In genomic region chr1:24501371-24502167, GRCh38 we compare ENCODE assay signal across 1 cellular context.
A peak's percentile ranks its signal among the peaks of the same experiment; 100 is the strongest.
TF ChIP-seq lines count a peak whose summit lies in the region.

No MANE protein-coding gene starts in this region.

TF ChIP-seq in HepG2, 621 proteins besides CTCF, POLR2A, EP300 and RAD21 (continues in another document):
- TF ChIP-seq, protein P1, sequence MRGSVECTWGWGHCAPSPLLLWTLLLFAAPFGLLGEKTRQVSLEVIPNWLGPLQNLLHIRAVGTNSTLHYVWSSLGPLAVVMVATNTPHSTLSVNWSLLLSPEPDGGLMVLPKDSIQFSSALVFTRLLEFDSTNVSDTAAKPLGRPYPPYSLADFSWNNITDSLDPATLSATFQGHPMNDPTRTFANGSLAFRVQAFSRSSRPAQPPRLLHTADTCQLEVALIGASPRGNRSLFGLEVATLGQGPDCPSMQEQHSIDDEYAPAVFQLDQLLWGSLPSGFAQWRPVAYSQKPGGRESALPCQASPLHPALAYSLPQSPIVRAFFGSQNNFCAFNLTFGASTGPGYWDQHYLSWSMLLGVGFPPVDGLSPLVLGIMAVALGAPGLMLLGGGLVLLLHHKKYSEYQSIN (CRISPR knock-in tag; IDR thresholded peaks at IDR 0.05; ENCODE audit: borderline replicate concordance) = no peak
- TF ChIP-seq NONO (IDR thresholded peaks at IDR 0.05) (no peak), NONO (CRISPR knock-in tag; conservative IDR thresholded peaks at IDR 0.05) (0 out of 2 replicates have a peak, but pooled peaks have one; percentile 8), ZNF850 (CRISPR knock-in tag; conservative IDR thresholded peaks at IDR 0.05) (no peak), ZNF558 (CRISPR knock-in tag; IDR thresholded peaks at IDR 0.05; ENCODE audit: borderline replicate concordance) (no peak), HOXA3 (CRISPR knock-in tag; IDR thresholded peaks at IDR 0.05) (0 out of 2 replicates have a peak, but pooled peaks have one; percentile 7), GLI4 (CRISPR knock-in tag; IDR thresholded peaks at IDR 0.05; ENCODE audit: borderline replicate concordance) (no peak), ZNF816 (CRISPR knock-in tag; IDR thresholded peaks at IDR 0.05; ENCODE audit: borderline replicate concordance) (no peak), ELF4 (CRISPR knock-in tag; IDR thresholded peaks at IDR 0.05; ENCODE audit: borderline replicate concordance) (peak; percentile 13; the same call in 1 of the 2 replicates), ZSCAN21 (CRISPR knock-in tag; IDR thresholded peaks at IDR 0.05; ENCODE audit: borderline replicate concordance) (no peak), HDAC2 (CRISPR knock-in tag; IDR thresholded peaks at IDR 0.05) (0 out of 2 replicates have a peak, but pooled peaks have one; percentile 9), ZNF296 (CRISPR knock-in tag; conservative IDR thresholded peaks at IDR 0.05) (no peak), DR1 (CRISPR knock-in tag; IDR thresholded peaks at IDR 0.05) (no peak), PHF20 (CRISPR knock-in tag; IDR thresholded peaks at IDR 0.05) (0 out of 2 replicates have a peak, but pooled peaks have one; percentile 36), MTERF4 (CRISPR knock-in tag; IDR thresholded peaks at IDR 0.05) (no peak), ZNF121 (CRISPR knock-in tag; IDR thresholded peaks at IDR 0.05) (peak; percentile 97), ELF1 (CRISPR knock-in tag; IDR thresholded peaks at IDR 0.05) (peak; percentile 52; the same call in 1 of the 2 replicates), ZMYM2 (CRISPR knock-in tag; IDR thresholded peaks at IDR 0.05) (peak; percentile 57; the same call in 1 of the 2 replicates), ZNF484 (CRISPR knock-in tag; IDR thresholded peaks at IDR 0.05; ENCODE audit: borderline replicate concordance, low read depth) (no peak), ZFP1 (CRISPR knock-in tag; IDR thresholded peaks at IDR 0.05) (no peak), MAZ (IDR thresholded peaks at IDR 0.05; ENCODE audit: borderline replicate concordance, low read depth, low read length) (no peak), MAZ (CRISPR knock-in tag; IDR thresholded peaks at IDR 0.05; ENCODE audit: low read depth) (0 out of 2 replicates have a peak, but pooled peaks have one; percentile 8), ZNF318 (CRISPR knock-in tag; IDR thresholded peaks at IDR 0.05) (no peak), ZNF530 (CRISPR knock-in tag; IDR thresholded peaks at IDR 0.05; ENCODE audit: low read depth) (no peak), BCL6 (CRISPR knock-in tag; IDR thresholded peaks at IDR 0.05) (no peak), ZEB1 (IDR thresholded peaks at IDR 0.05; ENCODE audit: insufficient replicate concordance, low read depth) (no peak), ZUFSP (CRISPR knock-in tag; IDR thresholded peaks at IDR 0.05; ENCODE audit: borderline replicate concordance) (no peak), IRF9 (CRISPR knock-in tag; IDR thresholded peaks at IDR 0.05; ENCODE audit: borderline replicate concordance) (no peak), ZNF674 (CRISPR knock-in tag; IDR thresholded peaks at IDR 0.05; ENCODE audit: low read depth) (no peak)
- TF ChIP-seq, protein P2, sequence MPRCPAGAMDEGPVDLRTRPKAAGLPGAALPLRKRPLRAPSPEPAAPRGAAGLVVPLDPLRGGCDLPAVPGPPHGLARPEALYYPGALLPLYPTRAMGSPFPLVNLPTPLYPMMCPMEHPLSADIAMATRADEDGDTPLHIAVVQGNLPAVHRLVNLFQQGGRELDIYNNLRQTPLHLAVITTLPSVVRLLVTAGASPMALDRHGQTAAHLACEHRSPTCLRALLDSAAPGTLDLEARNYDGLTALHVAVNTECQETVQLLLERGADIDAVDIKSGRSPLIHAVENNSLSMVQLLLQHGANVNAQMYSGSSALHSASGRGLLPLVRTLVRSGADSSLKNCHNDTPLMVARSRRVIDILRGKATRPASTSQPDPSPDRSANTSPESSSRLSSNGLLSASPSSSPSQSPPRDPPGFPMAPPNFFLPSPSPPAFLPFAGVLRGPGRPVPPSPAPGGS (CRISPR knock-in tag; IDR thresholded peaks at IDR 0.05) = no peak
- TF ChIP-seq, protein P3, sequence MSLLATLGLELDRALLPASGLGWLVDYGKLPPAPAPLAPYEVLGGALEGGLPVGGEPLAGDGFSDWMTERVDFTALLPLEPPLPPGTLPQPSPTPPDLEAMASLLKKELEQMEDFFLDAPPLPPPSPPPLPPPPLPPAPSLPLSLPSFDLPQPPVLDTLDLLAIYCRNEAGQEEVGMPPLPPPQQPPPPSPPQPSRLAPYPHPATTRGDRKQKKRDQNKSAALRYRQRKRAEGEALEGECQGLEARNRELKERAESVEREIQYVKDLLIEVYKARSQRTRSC (CRISPR knock-in tag; IDR thresholded peaks at IDR 0.05; ENCODE audit: low read depth) = no peak
- TF ChIP-seq, protein P4, sequence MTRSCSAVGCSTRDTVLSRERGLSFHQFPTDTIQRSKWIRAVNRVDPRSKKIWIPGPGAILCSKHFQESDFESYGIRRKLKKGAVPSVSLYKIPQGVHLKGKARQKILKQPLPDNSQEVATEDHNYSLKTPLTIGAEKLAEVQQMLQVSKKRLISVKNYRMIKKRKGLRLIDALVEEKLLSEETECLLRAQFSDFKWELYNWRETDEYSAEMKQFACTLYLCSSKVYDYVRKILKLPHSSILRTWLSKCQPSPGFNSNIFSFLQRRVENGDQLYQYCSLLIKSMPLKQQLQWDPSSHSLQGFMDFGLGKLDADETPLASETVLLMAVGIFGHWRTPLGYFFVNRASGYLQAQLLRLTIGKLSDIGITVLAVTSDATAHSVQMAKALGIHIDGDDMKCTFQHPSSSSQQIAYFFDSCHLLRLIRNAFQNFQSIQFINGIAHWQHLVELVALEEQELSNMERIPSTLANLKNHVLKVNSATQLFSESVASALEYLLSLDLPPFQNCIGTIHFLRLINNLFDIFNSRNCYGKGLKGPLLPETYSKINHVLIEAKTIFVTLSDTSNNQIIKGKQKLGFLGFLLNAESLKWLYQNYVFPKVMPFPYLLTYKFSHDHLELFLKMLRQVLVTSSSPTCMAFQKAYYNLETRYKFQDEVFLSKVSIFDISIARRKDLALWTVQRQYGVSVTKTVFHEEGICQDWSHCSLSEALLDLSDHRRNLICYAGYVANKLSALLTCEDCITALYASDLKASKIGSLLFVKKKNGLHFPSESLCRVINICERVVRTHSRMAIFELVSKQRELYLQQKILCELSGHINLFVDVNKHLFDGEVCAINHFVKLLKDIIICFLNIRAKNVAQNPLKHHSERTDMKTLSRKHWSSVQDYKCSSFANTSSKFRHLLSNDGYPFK (CRISPR knock-in tag; IDR thresholded peaks at IDR 0.05; ENCODE audit: borderline replicate concordance) = 0 out of 2 replicates have a peak, but pooled peaks have one; percentile 12
- TF ChIP-seq, protein P5, sequence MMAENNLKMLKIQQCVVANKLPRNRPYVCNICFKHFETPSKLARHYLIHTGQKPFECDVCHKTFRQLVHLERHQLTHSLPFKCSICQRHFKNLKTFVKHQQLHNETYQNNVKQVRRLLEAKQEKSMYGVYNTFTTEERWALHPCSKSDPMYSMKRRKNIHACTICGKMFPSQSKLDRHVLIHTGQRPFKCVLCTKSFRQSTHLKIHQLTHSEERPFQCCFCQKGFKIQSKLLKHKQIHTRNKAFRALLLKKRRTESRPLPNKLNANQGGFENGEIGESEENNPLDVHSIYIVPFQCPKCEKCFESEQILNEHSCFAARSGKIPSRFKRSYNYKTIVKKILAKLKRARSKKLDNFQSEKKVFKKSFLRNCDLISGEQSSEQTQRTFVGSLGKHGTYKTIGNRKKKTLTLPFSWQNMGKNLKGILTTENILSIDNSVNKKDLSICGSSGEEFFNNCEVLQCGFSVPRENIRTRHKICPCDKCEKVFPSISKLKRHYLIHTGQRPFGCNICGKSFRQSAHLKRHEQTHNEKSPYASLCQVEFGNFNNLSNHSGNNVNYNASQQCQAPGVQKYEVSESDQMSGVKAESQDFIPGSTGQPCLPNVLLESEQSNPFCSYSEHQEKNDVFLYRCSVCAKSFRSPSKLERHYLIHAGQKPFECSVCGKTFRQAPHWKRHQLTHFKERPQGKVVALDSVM (CRISPR knock-in tag; IDR thresholded peaks at IDR 0.05) = peak; percentile 57; the same call in 1 of the 2 replicates
- TF ChIP-seq, protein P6, sequence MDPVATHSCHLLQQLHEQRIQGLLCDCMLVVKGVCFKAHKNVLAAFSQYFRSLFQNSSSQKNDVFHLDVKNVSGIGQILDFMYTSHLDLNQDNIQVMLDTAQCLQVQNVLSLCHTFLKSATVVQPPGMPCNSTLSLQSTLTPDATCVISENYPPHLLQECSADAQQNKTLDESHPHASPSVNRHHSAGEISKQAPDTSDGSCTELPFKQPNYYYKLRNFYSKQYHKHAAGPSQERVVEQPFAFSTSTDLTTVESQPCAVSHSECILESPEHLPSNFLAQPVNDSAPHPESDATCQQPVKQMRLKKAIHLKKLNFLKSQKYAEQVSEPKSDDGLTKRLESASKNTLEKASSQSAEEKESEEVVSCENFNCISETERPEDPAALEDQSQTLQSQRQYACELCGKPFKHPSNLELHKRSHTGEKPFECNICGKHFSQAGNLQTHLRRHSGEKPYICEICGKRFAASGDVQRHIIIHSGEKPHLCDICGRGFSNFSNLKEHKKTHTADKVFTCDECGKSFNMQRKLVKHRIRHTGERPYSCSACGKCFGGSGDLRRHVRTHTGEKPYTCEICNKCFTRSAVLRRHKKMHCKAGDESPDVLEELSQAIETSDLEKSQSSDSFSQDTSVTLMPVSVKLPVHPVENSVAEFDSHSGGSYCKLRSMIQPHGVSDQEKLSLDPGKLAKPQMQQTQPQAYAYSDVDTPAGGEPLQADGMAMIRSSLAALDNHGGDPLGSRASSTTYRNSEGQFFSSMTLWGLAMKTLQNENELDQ (CRISPR knock-in tag; IDR thresholded peaks at IDR 0.05; ENCODE audit: borderline replicate concordance) = no peak
